Comparison of ENCODE assay signal across 9 cellular contexts in genomic region chr17:57860414-57860999, GRCh38. TPM values are rescaled to one million over a fixed set of nuclear protein-coding genes. Genes with fewer than 3 reads are reported as not detected.
DNase-seq lines count a peak whose midpoint lies in the region; TF ChIP-seq lines count a peak whose summit lies in the region.
"Had no signal": no experiment of that assay in that cellular context is flagged by ENCODE, and none has a peak within 500 bp of the region (broad histone marks: within the 10 kb centered on the region; RNA-seq: fewer than 3 reads in every experiment).

No MANE protein-coding gene starts in this region.

- peak overlapping the region in 8 of 11 experiments; percentile 59 to 80 (median 76); a peak in 17 of 22 replicates for H3K9ac ChIP-seq in BLaER1 treated with 17β-estradiol and CSF1 and Interleukin-3, amounts not matched to agents 10 nM and 100 nM
- H3K9ac ChIP-seq in HUES48 (ENCODE audit: low read depth, low read length): no peak overlapping the region

- H3K4me3 Mint-ChIP-seq in brain: peak overlapping the region in 4 of 5 experiments; percentile 20 to 80 (median 62)
- H3K4me3 Mint-ChIP-seq in neural crest cell: peak overlapping the region; percentile 84

- no peaks in the 10 kb centered on the region for H3K36me3 ChIP-seq in BLaER1 treated with 17β-estradiol and CSF1 and Interleukin-3, amounts not matched to agents 10 nM and 100 nM
- no peaks in the 10 kb centered on the region for H3K36me3 ChIP-seq in HUES48 (ENCODE audit: control insufficient read depth, insufficient read depth, low read length)

- H3K9me3 Mint-ChIP-seq in brain: peaks cover 0 to 3% (median 0%) of the 10 kb centered on the region in 5 experiments
- no peaks in the 10 kb centered on the region for H3K9me3 Mint-ChIP-seq in neural crest cell

- DNase-seq in neural crest cell (ENCODE audit: low read depth, low spot score) (no peak), DMS 273 (lab: John Stamatoyannopoulos, UW; ENCODE audit: unreplicated experiment) (no peak), HuH-7.5 (ENCODE audit: low spot score) (no peak), GM13976 (ENCODE audit: low spot score) (no peak)
- DNase-seq in NK-92 treated with Interleukin-12 subunit alpha and Interleukin-12 subunit beta, amount 100 ng/mL, for 24 hours (lab: John Stamatoyannopoulos, UW): no peak
- DNase-seq: NCI-H1436 treated with DMSO at 0.1 percent for 48 hours had no signal

- peaks cover 0 to 33% (median 9%) of the 10 kb centered on the region in 11 experiments; a peak in 16 of 22 replicates for H3K27me3 ChIP-seq in BLaER1 treated with 17β-estradiol and CSF1 and Interleukin-3, amounts not matched to agents 10 nM and 100 nM
- H3K27me3 ChIP-seq in HUES48 (ENCODE audit: control insufficient read depth, insufficient read depth, low read length): peaks cover 42% of the 10 kb centered on the region

- H3K4me2 ChIP-seq in BLaER1 treated with 17β-estradiol and CSF1 and Interleukin-3, amounts not matched to agents 10 nM and 100 nM: peak overlapping the region; percentile 95 to 100 (median 99)

- peak overlapping the region in 10 of 11 experiments; percentile 16 to 94 (median 72); a peak in 18 of 22 replicates for H3K27ac ChIP-seq in BLaER1 treated with 17β-estradiol and CSF1 and Interleukin-3, amounts not matched to agents 10 nM and 100 nM
- peak overlapping the region; percentile 38 for H3K27ac ChIP-seq in HUES48 (ENCODE audit: low read depth, low read length)

- peaks cover 29 to 72% (median 59%) of the 10 kb centered on the region in 10 experiments for H3K4me1 ChIP-seq in BLaER1 treated with 17β-estradiol and CSF1 and Interleukin-3, amounts not matched to agents 10 nM and 100 nM
- peaks cover 26% of the 10 kb centered on the region for H3K4me1 ChIP-seq in HUES48 (ENCODE audit: control insufficient read depth, insufficient read depth, low read length)

- peak overlapping the region in 5 of 10 experiments; percentile 52 to 68 (median 62); a peak in 6 of 20 replicates for H3K4me3 ChIP-seq in BLaER1 treated with 17β-estradiol and CSF1 and Interleukin-3, amounts not matched to agents 10 nM and 100 nM
- H3K4me3 ChIP-seq in HUES48 (ENCODE audit: low read depth, low read length): peak overlapping the region; percentile 60; the same call in 1 of the 2 replicates

- peak overlapping the region in 3 of 5 experiments; percentile 56 to 92 (median 84) for H3K27ac Mint-ChIP-seq in brain
- no peak overlapping the region for H3K27ac Mint-ChIP-seq in neural crest cell (ENCODE audit: unreplicated experiment)

- no peaks in the 10 kb centered on the region for H3K9me3 ChIP-seq in BLaER1 treated with 17β-estradiol and CSF1 and Interleukin-3, amounts not matched to agents 10 nM and 100 nM (replicated peaks in 1 of 11)
- H3K9me3 ChIP-seq in HUES48 (ENCODE audit: control insufficient read depth, insufficient read depth, low read length): no peaks in the 10 kb centered on the region

- no peak for TF ChIP-seq CTCF in brain (conservative IDR thresholded peaks at IDR 0.05)
- TF ChIP-seq CTCF in neural crest cell (conservative IDR thresholded peaks at IDR 0.05): no peak
- no peak for TF ChIP-seq CTCF in GM13976 (IDR thresholded peaks at IDR 0.05; ENCODE audit: borderline replicate concordance, control extremely low read depth, extremely low read depth, insufficient read depth, missing control alignments)

- peaks cover 15% of the 10 kb centered on the region for H3K27me3 Mint-ChIP-seq in brain
- peaks cover 5% of the 10 kb centered on the region for H3K27me3 Mint-ChIP-seq in neural crest cell (ENCODE audit: low read depth)

- H3K36me3 Mint-ChIP-seq in brain (peaks cover 11% of the 10 kb centered on the region), neural crest cell (ENCODE audit: low read depth) (peaks cover 13% of the 10 kb centered on the region)

- in situ Hi-C loops in GM13976 (cut with MboI; ENCODE audit: low sequenced_read_pairs, unreplicated experiment): no loop called here

- 0 out of 22 replicates have a peak, but pooled peaks cover 0 to 5% (median 0%) of the 10 kb centered on the region in 11 experiments for H4K20me1 ChIP-seq in BLaER1 treated with 17β-estradiol and CSF1 and Interleukin-3, amounts not matched to agents 10 nM and 100 nM

- peaks cover 50% of the 10 kb centered on the region for H3K4me1 Mint-ChIP-seq in brain
- peaks cover 66% of the 10 kb centered on the region for H3K4me1 Mint-ChIP-seq in neural crest cell

RNA-seq across cellular contexts. Expression of gene MRPS23, which starts 10.7 kb away (rescaled TPM):
- 58.5 TPM for polyA plus RNA-seq in brain (ENCODE audit: insufficient read depth, low read depth, low replicate concordance)
- total RNA-seq in neural crest cell: 50.0 and 63.0 TPM in 2 replicates
